Comparison of ENCODE assay signal across 23 cellular contexts in the genomic region with DNA sequence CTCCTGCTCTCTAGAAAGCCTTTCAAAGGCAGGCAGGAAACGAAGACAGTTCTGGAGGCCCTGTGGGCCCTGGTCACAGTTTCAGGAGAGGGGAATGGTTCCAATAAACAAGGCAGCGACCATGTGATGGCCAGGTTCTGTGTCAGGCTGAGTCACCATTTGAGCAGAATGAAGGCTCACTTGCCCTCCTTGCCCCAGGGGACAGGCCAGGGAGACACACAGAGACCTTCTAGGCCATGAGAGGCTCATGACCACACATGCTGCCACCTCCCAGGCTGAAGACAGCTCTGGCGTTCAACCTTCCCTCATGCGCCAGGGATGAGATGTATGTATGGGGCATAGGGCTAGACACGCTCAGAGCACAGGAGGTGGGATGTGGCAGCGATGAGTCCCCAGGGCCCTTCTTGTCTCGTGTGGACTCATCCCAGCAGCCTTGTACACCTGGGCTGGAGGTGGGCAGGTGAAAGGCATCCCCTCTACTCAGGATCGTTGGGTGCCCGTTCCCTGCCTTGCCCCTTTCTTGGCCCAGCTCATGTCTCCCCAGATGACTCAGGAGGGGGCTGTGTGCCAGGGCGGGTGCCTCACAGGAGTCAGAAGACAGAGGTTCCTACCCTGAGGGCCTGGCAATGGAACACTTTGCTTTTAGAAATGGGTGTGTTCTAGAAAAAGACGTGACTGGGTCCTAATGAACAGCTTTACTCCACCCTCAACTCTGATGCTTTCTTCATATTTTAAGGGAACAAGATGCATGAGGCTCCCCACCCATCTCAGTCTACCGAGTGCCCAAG. TPM values are rescaled to one million over a fixed set of nuclear protein-coding genes. Genes with fewer than 3 reads are reported as not detected.
A peak's percentile ranks its signal among the peaks of the same experiment; 100 is the strongest.
DNase-seq lines count a peak whose midpoint lies in the region; ATAC-seq and TF ChIP-seq lines count a peak whose summit lies in the region.
"Had no signal": no experiment of that assay in that cellular context is flagged by ENCODE, and none has a peak within 500 bp of the region (broad histone marks: within the 10 kb centered on the region; RNA-seq: fewer than 3 reads in every experiment).

No MANE protein-coding gene starts in this region.

- H3K36me3 ChIP-seq in BJ (ENCODE audit: control insufficient read depth, insufficient read depth, low read length) (no peaks in the 10 kb centered on the region), mammary epithelial cell (ENCODE audit: insufficient read depth, low read length) (no peaks in the 10 kb centered on the region)

- intact Hi-C loops in mammary epithelial cell (cut with micrococcal nuclease) = no loop called here

- no peak overlapping the region for H2AFZ ChIP-seq in mammary epithelial cell (ENCODE audit: low read depth, low read length)

- H3K9me3 ChIP-seq in mammary epithelial cell (replicated peaks; ENCODE audit: insufficient read depth, low read length) = no peaks in the 10 kb centered on the region

- ATAC-seq in GM18867 (IDR thresholded peaks at IDR 0.05; ENCODE audit: unreplicated experiment) (no peak), GM21526 (IDR thresholded peaks at IDR 0.05; ENCODE audit: low FRiP score, unreplicated experiment) (no peak)
- ATAC-seq: CD8-positive, alpha-beta T cell; T-helper 17 cell had no signal

- no peak overlapping the region for H3K9ac ChIP-seq in mammary epithelial cell (ENCODE audit: insufficient read depth, low read length)

- no peak overlapping the region for H3K27ac ChIP-seq in mammary epithelial cell (ENCODE audit: insufficient read depth, low read depth, low read length)
- H3K27ac ChIP-seq: HL-60, VCaP had no signal

- in situ Hi-C loops in mammary epithelial cell (cut with MboI; ENCODE audit: low sequenced_read_pairs in 2 of 2) = no loop called here

- no peaks in the 10 kb centered on the region for H4K20me1 ChIP-seq in mammary epithelial cell (ENCODE audit: insufficient read depth, low read length)

- no TSS peak for BruUV-seq in mammary epithelial cell (replicated peaks; lab: Mats Ljungman, UMichigan)

- TF ChIP-seq CTCF in BJ (IDR thresholded peaks at IDR 0.05; ENCODE audit: insufficient read depth, low read depth, low read length) (no peak), mammary epithelial cell (conservative IDR thresholded peaks at IDR 0.05 in 1 of 2, IDR thresholded peaks at IDR 0.05 in 1 of 2; ENCODE audit: extremely low read depth in 1 of 2, insufficient read depth in 1 of 2, low read depth in 1 of 2, low read length in 2 of 2) (no peak)

- CTCF ChIA-PET in BJ (lab: Yijun Ruan, JAX) = no interaction called here
- CTCF ChIA-PET in mammary epithelial cell (lab: Charles Lee; ENCODE audit: low non-redundant PET) = no interaction called here

- H3K4me1 ChIP-seq in mammary epithelial cell (ENCODE audit: insufficient read depth, low read length) = no peaks in the 10 kb centered on the region

- H3K79me2 ChIP-seq in mammary epithelial cell (ENCODE audit: insufficient read depth, low read length) = no peaks in the 10 kb centered on the region

- DNase-seq in BJ (ENCODE audit: low read depth) = peak; percentile 11
- peak; percentile 32 for DNase-seq in HT1080 (ENCODE audit: low read depth)
- DNase-seq in mammary epithelial cell = peak; percentile 49
- peak; percentile 1 for DNase-seq in myocyte (ENCODE audit: low read depth)
- no peak for DNase-seq in stimulated activated CD4-positive, alpha-beta T cell treated with anti-CD3 and anti-CD28 coated beads, Interleukin-1b, Interleukin-23, amount 100 ng/mL, for 48 hours
- DNase-seq in NCI-H82 treated with DMSO at 0.1 percent for 48 hours (lab: John Stamatoyannopoulos, UW; ENCODE audit: unreplicated experiment) = no peak
- DNase-seq: activated CD4-positive, alpha-beta T cell treated with anti-CD3 and anti-CD28 coated beads, Interleukin-2, amount 50 U/mL, for 4 hours; activated naive CD4-positive, alpha-beta T cell treated with Interleukin-2 at 50 U/mL for 16 hours; amygdala; caudate nucleus; CD8-positive, alpha-beta T cell; hippocampal formation; NCI-H2171 treated with DMSO at 0.1 percent for 48 hours; NCI-H526 treated with DMSO at 0.1 percent for 48 hours; right cardiac atrium; SHP77 treated with DMSO at 0.1 percent for 48 hours; stimulated activated CD4-positive, alpha-beta T cell treated with anti-CD3 and anti-CD28 coated beads, Interleukin-15, amount 100 ng/mL, for 24 hours; T-helper 17 cell had no signal

- POLR2A ChIA-PET in BJ (lab: Charles Lee) = no interaction called here

- H3K27me3 ChIP-seq in BJ (ENCODE audit: control insufficient read depth, insufficient read depth, low read length) (no peaks in the 10 kb centered on the region; the same call in 1 of the 2 replicates), mammary epithelial cell (ENCODE audit: insufficient read depth, low read length) (no peaks in the 10 kb centered on the region)

- dilution Hi-C loops in mammary epithelial cell (cut with HindIII; ENCODE audit: low sequenced_read_pairs) = no loop called here

- no peak overlapping the region for H3K4me2 ChIP-seq in mammary epithelial cell (ENCODE audit: insufficient read depth, low read depth, low read length)

- 68% methylated on average over 6 of the region's 12 CpGs for WGBS in mammary epithelial cell (ENCODE audit: low coverage, missing lambda C conversion rate)

- H3K4me3 ChIP-seq in BJ (ENCODE audit: low read depth, low read length) (no peak overlapping the region), mammary epithelial cell (replicated peaks in 1 of 3; ENCODE audit: insufficient read depth in 1 of 3, low read depth in 2 of 3, low read length in 3 of 3) (no peak overlapping the region)
- H3K4me3 ChIP-seq: lung had no signal

RNA-seq across cellular contexts. Expression of a gene that starts 22.8 kb away (rescaled TPM):
- polyA plus RNA-seq in BJ (2011; rRNA removed) (24.5 and 34.1 TPM in 2 replicates), mammary epithelial cell (11.0 TPM)
- polyA minus RNA-seq in BJ (2011; rRNA and poly(A)+ RNA removed) = 59.0 and 97.6 TPM in 2 replicates
- 19.0 and 28.0 TPM in 2 replicates for total RNA-seq in HT1080 (2014; rRNA removed; shearing (Covaris generic))
- polyA plus RNA-seq in HT1080 (2015; cell fraction: cytosol; rRNA removed) = 5.0 and 6.3 TPM in 2 replicates
- polyA plus RNA-seq in HT1080 (2015; cell fraction: nucleus; rRNA removed) = 6.3 and 7.8 TPM in 2 replicates
- total RNA-seq in mammary epithelial cell (10 to 100 TPM; 19.5 to 65.2 TPM), myocyte (8.0 and 8.3 TPM in 2 replicates)
- polyA minus RNA-seq in mammary epithelial cell = 31.4 TPM
- polyA plus RNA-seq in myocyte (2012) = 2.8 TPM

Comparison
In these comparisons a context has a peak if more than half of its experiments do, and no peak if none do; other contexts are left out.
1. DNase-seq: peak in BJ (single experiment), HT1080 (single experiment), mammary epithelial cell (single experiment) and myocyte (single experiment); none in stimulated activated CD4-positive, alpha-beta T cell treated with anti-CD3 and anti-CD28 coated beads, Interleukin-1b, Interleukin-23, amount 100 ng/mL, for 48 hours (single experiment) and NCI-H82 treated with DMSO at 0.1 percent for 48 hours (single experiment).